ENCODE assay signal across 8 cellular contexts in the genomic region with DNA sequence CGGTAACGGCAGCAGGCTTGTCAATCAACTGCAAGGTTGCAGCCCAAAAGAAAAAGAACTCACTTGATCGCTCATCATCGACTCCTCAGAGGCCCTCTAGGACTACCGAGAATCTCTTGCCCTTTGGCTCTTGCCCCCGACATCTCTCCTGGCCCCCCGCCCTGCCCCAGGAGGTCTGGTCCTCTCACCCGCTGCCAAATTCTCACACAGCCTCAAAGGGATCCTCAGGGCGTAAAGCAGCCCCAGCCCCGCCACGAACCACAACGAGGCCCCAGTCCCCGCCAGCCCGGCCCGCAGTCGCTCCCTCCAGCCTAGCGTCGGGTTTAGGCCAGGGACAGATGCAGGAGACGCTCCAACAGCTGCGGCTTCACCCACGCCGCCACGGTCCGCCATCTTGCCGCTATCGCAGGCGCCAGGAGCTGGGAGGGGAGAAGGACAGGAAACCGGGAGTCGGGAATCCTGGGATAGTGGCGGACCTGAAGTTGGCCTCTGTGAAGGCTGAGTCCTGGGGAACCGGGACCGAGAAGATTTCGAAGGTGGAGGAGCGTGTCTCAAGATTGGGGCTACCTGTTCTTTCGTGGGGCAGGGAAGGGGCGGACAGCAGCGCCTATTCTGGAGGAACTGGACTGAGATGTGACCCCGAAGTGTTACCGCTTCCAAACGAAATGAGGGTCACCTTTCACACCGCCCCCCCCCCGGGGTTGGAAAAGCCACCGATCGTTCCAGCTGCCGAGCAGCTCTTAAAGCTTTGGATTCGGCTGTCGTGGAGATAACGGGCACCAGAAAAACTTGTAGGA. TPM values are rescaled to one million over a fixed set of nuclear protein-coding genes. Genes with fewer than 3 reads are reported as not detected.
DNase-seq lines count a peak whose midpoint lies in the region; ATAC-seq and TF ChIP-seq lines count a peak whose summit lies in the region.

A gene with protein sequence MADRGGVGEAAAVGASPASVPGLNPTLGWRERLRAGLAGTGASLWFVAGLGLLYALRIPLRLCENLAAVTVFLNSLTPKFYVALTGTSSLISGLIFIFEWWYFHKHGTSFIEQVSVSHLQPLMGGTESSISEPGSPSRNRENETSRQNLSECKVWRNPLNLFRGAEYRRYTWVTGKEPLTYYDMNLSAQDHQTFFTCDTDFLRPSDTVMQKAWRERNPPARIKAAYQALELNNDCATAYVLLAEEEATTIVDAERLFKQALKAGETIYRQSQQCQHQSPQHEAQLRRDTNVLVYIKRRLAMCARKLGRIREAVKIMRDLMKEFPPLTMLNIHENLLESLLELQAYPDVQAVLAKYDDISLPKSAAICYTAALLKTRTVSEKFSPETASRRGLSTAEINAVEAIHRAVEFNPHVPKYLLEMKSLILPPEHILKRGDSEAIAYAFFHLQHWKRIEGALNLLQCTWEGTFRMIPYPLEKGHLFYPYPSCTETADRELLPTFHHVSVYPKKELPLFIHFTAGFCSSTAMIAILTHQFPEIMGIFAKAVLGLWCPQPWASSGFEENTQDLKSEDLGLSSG (minus strand): TSS at position 421 of the 797 bp plus-strand sequence. CDS start 28 bp downstream, at position 393.

- H3K9me3 Mint-ChIP-seq in activated CD8-positive, alpha-beta T cell treated with anti-CD3 and anti-CD28 coated beads, Interleukin-2, amount 10 ng/mL, durations not matched to agents 7 days and 5 days (ENCODE audit: insufficient read depth) = no peaks in the 10 kb centered on the region

- WGBS in lower leg skin, 2 donors = 0 to 1% methylated on average over 42 to 48 of the region's 48 CpGs

- H3K4me1 Mint-ChIP-seq in activated CD8-positive, alpha-beta T cell treated with anti-CD3 and anti-CD28 coated beads, Interleukin-2, amount 10 ng/mL, durations not matched to agents 7 days and 5 days (ENCODE audit: low read depth) = peaks cover 31% of the 10 kb centered on the region

- TF ChIP-seq POLR2A in lower leg skin (IDR thresholded peaks at IDR 0.05) = no peak

- H3K4me3 ChIP-seq in lower leg skin (ENCODE audit: low read depth, poor library complexity, severe bottlenecking) = peak within 1 kb of the TSS; percentile 93

- intact Hi-C loops in lower leg skin (cut with DNase I; ENCODE audit: low total_unique reads) = loop anchor here (10.0 kb wide), 2 partner anchors 114 to 224 kb away; a partner anchor contains a TSS

- peak; percentile 35 for ATAC-seq in activated CD8-positive, alpha-beta T cell treated with anti-CD3 and anti-CD28 coated beads, Interleukin-2, amount 10 ng/mL, durations not matched to agents 7 days and 5 days
- no peak for ATAC-seq in GM21576 (IDR thresholded peaks at IDR 0.05; ENCODE audit: unreplicated experiment)

- H3K27ac Mint-ChIP-seq in activated CD8-positive, alpha-beta T cell treated with anti-CD3 and anti-CD28 coated beads, Interleukin-2, amount 10 ng/mL, durations not matched to agents 7 days and 5 days = peak within 1 kb of the TSS; percentile 100

- CTCF ChIA-PET in activated CD8-positive, alpha-beta T cell treated with anti-CD3 and anti-CD28 coated beads, Interleukin-2, amount 10 ng/mL, durations not matched to agents 7 days and 5 days (lab: Charles Lee) = interaction anchor here (1.3 to 6.5 kb wide), 5 partner anchors 10 to 229 kb away, joined by 3 to 71 read pairs (median 6); a partner anchor contains a TSS

- H3K4me3 Mint-ChIP-seq in activated CD8-positive, alpha-beta T cell treated with anti-CD3 and anti-CD28 coated beads, Interleukin-2, amount 10 ng/mL, durations not matched to agents 7 days and 5 days = peak within 1 kb of the TSS; percentile 100

- peaks cover 32% of the 10 kb centered on the region for H3K36me3 Mint-ChIP-seq in activated CD8-positive, alpha-beta T cell treated with anti-CD3 and anti-CD28 coated beads, Interleukin-2, amount 10 ng/mL, durations not matched to agents 7 days and 5 days (ENCODE audit: low read depth)

- no peaks in the 10 kb centered on the region for H3K27me3 Mint-ChIP-seq in activated CD8-positive, alpha-beta T cell treated with anti-CD3 and anti-CD28 coated beads, Interleukin-2, amount 10 ng/mL, durations not matched to agents 7 days and 5 days (ENCODE audit: low read depth)

- peak; percentile 76 for DNase-seq in CD1c-positive myeloid dendritic cell (ENCODE audit: extremely low spot score)
- peak; percentile 73 for DNase-seq in HCEC 1CT
- DNase-seq in NCI-H446 treated with DMSO at 0.1 percent for 48 hours (lab: John Stamatoyannopoulos, UW) = peak; percentile 66
- peak; percentile 65 for DNase-seq in activated CD8-positive, alpha-beta T cell treated with anti-CD3 and anti-CD28 coated beads, Interleukin-2, amount 10 ng/mL, durations not matched to agents 7 days and 5 days
- peak; percentile 83 for DNase-seq in ecto neural progenitor cell (ENCODE audit: low spot score)
- peak; percentile 72 to 95 for DNase-seq in lower leg skin (ENCODE audit: low spot score in 2 of 2)
- peak; percentile 60 for DNase-seq in stimulated activated CD4-positive, alpha-beta T cell treated with anti-CD3 and anti-CD28 coated beads, Interleukin-4, amount 100 ng/mL, for 24 hours

- POLR2A ChIA-PET in activated CD8-positive, alpha-beta T cell treated with anti-CD3 and anti-CD28 coated beads, Interleukin-2, amount 10 ng/mL, durations not matched to agents 7 days and 5 days (lab: Charles Lee) = interaction anchor here (0.6 to 4.2 kb wide), 21 partner anchors 10 to 1826 kb away, joined by 3 to 46 read pairs (median 4); a partner anchor contains a TSS

- no peak for TF ChIP-seq CTCF in lower leg skin (IDR thresholded peaks at IDR 0.05)

RNA-seq across cellular contexts. Expression of the gene that starts here (rescaled TPM):
- 10 to 100 TPM; 12.3 to 12.5 TPM for total RNA-seq in activated CD8-positive, alpha-beta T cell treated with anti-CD3 and anti-CD28 coated beads, Interleukin-2, amount 10 ng/mL, durations not matched to agents 7 days and 5 days
- total RNA-seq in lower leg skin = 10 to 100 TPM; 13.8 to 25.2 (median 24.4) TPM
